21 cellular contexts compared by ENCODE assay signal in the genomic region with DNA sequence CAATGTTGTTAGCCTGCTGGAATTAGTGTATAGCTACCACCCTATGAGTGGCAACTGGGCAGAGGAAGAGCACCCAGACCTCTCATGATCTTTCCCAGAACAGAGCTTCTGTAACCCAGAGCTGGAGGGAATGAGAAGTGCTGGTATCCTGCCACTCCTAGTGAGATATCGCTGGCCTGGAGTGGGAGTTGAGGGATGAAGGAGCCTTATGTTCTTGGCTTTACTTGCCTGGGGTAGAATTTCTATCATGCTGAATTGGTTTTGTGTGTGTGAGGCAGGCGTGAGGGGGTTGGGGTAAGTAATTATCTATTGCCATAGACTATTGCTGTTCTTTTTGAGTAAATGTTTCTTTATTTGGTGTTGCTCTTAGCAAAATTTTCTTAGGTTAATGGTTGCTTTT.
DNase-seq lines count a peak whose midpoint lies in the region; ATAC-seq and TF ChIP-seq lines count a peak whose summit lies in the region.
"Had no signal": no experiment of that assay in that cellular context is flagged by ENCODE, and none has a peak within 500 bp of the region (broad histone marks: within the 10 kb centered on the region; RNA-seq: fewer than 3 reads in every experiment).

No MANE protein-coding gene starts in this region.

- peaks cover 3% of the 10 kb centered on the region for H3K4me1 Mint-ChIP-seq in nephron progenitor cell
- H3K4me1 Mint-ChIP-seq: B cell had no signal

- H3K4me3 Mint-ChIP-seq in nephron progenitor cell: no peak overlapping the region
- H3K4me3 Mint-ChIP-seq: B cell; CD4-positive, alpha-beta T cell; CD8-positive, alpha-beta T cell had no signal

- no peaks in the 10 kb centered on the region for H3K9me3 Mint-ChIP-seq in nephron progenitor cell
- H3K9me3 Mint-ChIP-seq: CD8-positive, alpha-beta T cell had no signal

- DNase-seq in COLO829 (ENCODE audit: low spot score): peak; percentile 36
- peak; percentile 0 for DNase-seq in RPMI7951 (ENCODE audit: low read depth)
- DNase-seq in epidermal melanocyte (ENCODE audit: insufficient read length, low spot score): peak; percentile 18
- DNase-seq in nephron progenitor cell: no peak
- DNase-seq in HCEC 1CT: no peak
- DNase-seq in activated CD4-positive, CD25-positive, alpha-beta regulatory T cell (lab: John Stamatoyannopoulos, UW): no peak
- DNase-seq: AML-193; CD4-positive, alpha-beta T cell; CD8-positive, alpha-beta T cell; COR-L47; DMS 273 treated with DMSO at 0.1 percent for 48 hours; DMS153; DMS53; DMS79; DND-41; EL; GDM1 had no signal

- peak overlapping the region; percentile 34 for H3K27ac Mint-ChIP-seq in nephron progenitor cell
- H3K27ac Mint-ChIP-seq: B cell; CD4-positive, alpha-beta T cell; CD8-positive, alpha-beta T cell had no signal

- no peaks in the 10 kb centered on the region for H3K27me3 Mint-ChIP-seq in nephron progenitor cell (ENCODE audit: low read depth, poor library complexity)
- H3K27me3 Mint-ChIP-seq: B cell; CD4-positive, alpha-beta T cell had no signal

- no peak for ATAC-seq in HG02571 (IDR thresholded peaks at IDR 0.05; ENCODE audit: unreplicated experiment)
- ATAC-seq: A549; CD8-positive, alpha-beta T cell; GM12878 had no signal

- no peak for TF ChIP-seq CTCF in nephron progenitor cell (IDR thresholded peaks at IDR 0.05)

- H3K36me3 Mint-ChIP-seq in nephron progenitor cell (ENCODE audit: low read depth): peaks cover 5% of the 10 kb centered on the region
- H3K36me3 Mint-ChIP-seq: CD8-positive, alpha-beta T cell had no signal

Comparison
In these comparisons a context has a peak if more than half of its experiments do, and no peak if none do; other contexts are left out.
1. DNase-seq: peak in COLO829 (single experiment), RPMI7951 (single experiment) and epidermal melanocyte (single experiment); none in nephron progenitor cell (single experiment), HCEC 1CT (single experiment) and activated CD4-positive, CD25-positive, alpha-beta regulatory T cell (0 of 4).